In the genomic region with DNA sequence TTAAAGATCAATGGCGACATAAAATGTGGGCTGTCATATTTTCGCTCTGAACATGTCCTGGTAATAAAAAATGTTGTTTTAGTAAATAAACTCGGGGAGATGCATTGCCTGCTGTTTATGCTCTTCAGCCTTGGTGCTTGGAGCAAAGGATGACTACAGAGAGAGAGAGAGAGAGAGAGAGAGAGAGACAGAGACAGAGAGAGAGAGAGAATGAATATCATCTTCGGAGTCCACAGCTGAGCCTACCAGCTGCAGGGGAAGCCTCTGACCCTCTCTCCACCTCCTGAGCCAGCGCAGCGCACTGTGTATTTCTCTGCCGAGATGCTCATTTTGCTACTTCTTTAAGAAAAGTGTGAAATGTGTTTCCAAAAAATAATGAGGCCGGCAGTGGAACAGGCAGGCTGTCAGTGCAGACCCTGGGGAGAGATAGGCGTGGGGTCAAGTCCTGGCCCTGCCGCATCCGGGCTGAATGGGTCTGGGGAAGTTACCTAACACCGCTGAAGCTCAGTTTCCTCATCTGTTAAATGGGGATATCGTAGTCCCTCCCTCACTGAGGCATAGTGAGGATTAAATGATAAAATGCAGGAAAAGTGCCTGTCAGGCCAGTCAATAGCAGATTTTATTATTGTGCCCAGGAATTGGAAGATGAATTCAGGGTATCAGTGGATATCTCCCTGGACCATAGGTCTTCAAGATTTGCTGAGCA, we compare ENCODE assay signal across 18 cellular contexts. TPM values are rescaled to one million over a fixed set of nuclear protein-coding genes. Genes with fewer than 3 reads are reported as not detected.
A peak's percentile ranks its signal among the peaks of the same experiment; 100 is the strongest.
DNase-seq lines count a peak whose midpoint lies in the region; ATAC-seq, FAIRE-seq and TF ChIP-seq lines count a peak whose summit lies in the region.
"Had no signal": no experiment of that assay in that cellular context is flagged by ENCODE, and none has a peak within 500 bp of the region (broad histone marks: within the 10 kb centered on the region; RNA-seq: fewer than 3 reads in every experiment).

No MANE protein-coding gene starts in this region.

- H4K8ac ChIP-seq in H1 (ENCODE audit: extremely low read depth, insufficient read depth, low read length), result no peak overlapping the region

- H3F3A ChIP-seq in Loucy (ENCODE audit: low read depth), result no peaks in the 10 kb centered on the region

- no peak overlapping the region for H3K18ac ChIP-seq in H1 (ENCODE audit: extremely low read depth, low read length)

- WGBS in H1 (ENCODE audit: extremely low coverage in 1 of 2, insufficient coverage in 1 of 2, insufficient read length in 1 of 2, insufficient replicate concordance in 2 of 2, low coverage in 1 of 2, low lambda C conversion rate in 2 of 2, missing lambda C conversion rate in 1 of 2), 2 experiments, result 90% methylated on average over 13 of the region's 13 CpGs; no CpG with 5 or more reads in 1 of the 2 experiments
- WGBS in sigmoid colon, 2 donors, result 69 to 74% methylated on average over 13 of the region's 13 CpGs
- 58 to 75% methylated on average over 8 to 13 of the region's 13 CpGs for WGBS in transverse colon (ENCODE audit: low coverage in 1 of 2), 2 donors

- H3K14ac ChIP-seq in H1 (ENCODE audit: insufficient read length), result no peak overlapping the region

- H2BK120ac ChIP-seq in H1 (replicated peaks; ENCODE audit: low read depth, low read length), result no peak overlapping the region

- no peak overlapping the region for H4K5ac ChIP-seq in H1 (ENCODE audit: insufficient read length, low read depth, low read length)

- H3K9me2 ChIP-seq in Loucy (replicated peaks; ENCODE audit: low read depth, low read length), result no peaks in the 10 kb centered on the region

- intact Hi-C loops in sigmoid colon (cut with DNase I), result no loop called here
- intact Hi-C loops in transverse colon (cut with DNase I; ENCODE audit: low total_unique reads), result no loop called here
- intact Hi-C loops in lower lobe of right lung (cut with DNase I), result no loop called here

- H2BK15ac ChIP-seq in H1 (ENCODE audit: low read length), result no peak overlapping the region

- H3K4me3 ChIP-seq in BLaER1 treated with 17β-estradiol and CSF1 and Interleukin-3, amounts not matched to agents 10 nM and 100 nM, result peak overlapping the region in 5 of 10 experiments; percentile 45 to 54 (median 48); a peak in 6 of 20 replicates
- H3K4me3 ChIP-seq in Loucy (ENCODE audit: low read length, poor library complexity, severe bottlenecking) (peak overlapping the region; percentile 49), H1 (ENCODE audit: extremely low read depth in 1 of 4, insufficient read depth in 2 of 4, low read depth in 3 of 4, low read length in 4 of 4) (no peak overlapping the region), muscle layer of duodenum (ENCODE audit: low read depth in 1 of 2, low read length in 2 of 2) (peak overlapping the region; percentile 22 to 50), sigmoid colon (peak overlapping the region in 2 of 4 donors; percentile 37 to 41), transverse colon (no peak overlapping the region), lower lobe of right lung (no peak overlapping the region)

- DNase-seq in H1 (ENCODE audit: low read depth in 1 of 2, low spot score in 2 of 2) (no peak), sigmoid colon (no peak), transverse colon (no peak), lower lobe of right lung (no peak), MV-4-11 (lab: John Stamatoyannopoulos, UW) (no peak)
- DNase-seq: activated CD4-positive, alpha-beta T cell treated with anti-CD3 and anti-CD28 coated beads, Interleukin-2, amount 10 ng/mL, durations not matched to agents 7 days and 5 days; activated naive CD4-positive, alpha-beta T cell treated with anti-CD3 and anti-CD28 coated beads, Interleukin-2, amount 50 U/mL, for 16 hours; activated T-cell treated with anti-CD3 and anti-CD28 coated beads for 4 hours; dermis blood vessel endothelial cell; mesendoderm; NCI-H1048; NCI-H524 treated with DMSO at 0.1 percent for 48 hours had no signal

- H3K9ac ChIP-seq in BLaER1 treated with 17β-estradiol and CSF1 and Interleukin-3, amounts not matched to agents 10 nM and 100 nM, result peak overlapping the region in 3 of 11 experiments; percentile 5 to 57 (median 18); a peak in 3 of 22 replicates
- H3K9ac ChIP-seq in Loucy (ENCODE audit: low read depth, low read length, poor library complexity, severe bottlenecking), result no peak overlapping the region
- H3K9ac ChIP-seq in H1 (replicated peaks in 1 of 4; ENCODE audit: extremely low read depth in 1 of 4, low read depth in 3 of 4, low read length in 3 of 4), result no peak overlapping the region

- H3K4me1 ChIP-seq in BLaER1 treated with 17β-estradiol and CSF1 and Interleukin-3, amounts not matched to agents 10 nM and 100 nM, result peaks cover 29 to 71% (median 36%) of the 10 kb centered on the region in 10 experiments
- H3K4me1 ChIP-seq in Loucy (ENCODE audit: insufficient read depth, low read length, poor library complexity, severe bottlenecking) (no peaks in the 10 kb centered on the region), H1 (replicated peaks in 1 of 4; ENCODE audit: control insufficient read depth in 3 of 4, insufficient read depth in 4 of 4, low read length in 3 of 4) (peaks cover 0 to 8% (median 3%) of the 10 kb centered on the region in 4 experiments; a peak in 4 of 7 replicates), muscle layer of duodenum (ENCODE audit: control insufficient read depth in 1 of 2, insufficient read depth in 2 of 2, low read length in 2 of 2) (peaks cover 0 to 25% of the 10 kb centered on the region in 2 donors), sigmoid colon (peaks cover 0 to 41% (median 33%) of the 10 kb centered on the region in 4 donors), transverse colon (peaks cover 7 to 28% (median 17%) of the 10 kb centered on the region in 4 donors), lower lobe of right lung (peaks cover 6% of the 10 kb centered on the region)

- no peaks in the 10 kb centered on the region for H4K20me1 ChIP-seq in BLaER1 treated with 17β-estradiol and CSF1 and Interleukin-3, amounts not matched to agents 10 nM and 100 nM
- H4K20me1 ChIP-seq in Loucy (ENCODE audit: insufficient read depth, low read length, poor library complexity, severe bottlenecking) (no peaks in the 10 kb centered on the region), H1 (replicated peaks in 1 of 2; ENCODE audit: control insufficient read depth in 1 of 2, insufficient read depth in 2 of 2, low read length in 2 of 2) (no peaks in the 10 kb centered on the region)

- CTCF ChIA-PET in H1 (lab: Charles Lee; ENCODE audit: partially characterized antibody), result no interaction called here

- H2AFZ ChIP-seq in Loucy (ENCODE audit: low read length) (peak overlapping the region; percentile 76), H1 (ENCODE audit: low read length) (no peak overlapping the region)

- H3K56ac ChIP-seq in H1 (replicated peaks; ENCODE audit: insufficient read length, low read depth, low read length), result no peak overlapping the region

- TF ChIP-seq POLR2A in H1 (IDR thresholded peaks at IDR 0.05; ENCODE audit: control extremely low read depth in 1 of 2, low read depth in 2 of 2, low read length in 2 of 2) (no peak), sigmoid colon (IDR thresholded peaks at IDR 0.05) (no peak), transverse colon (IDR thresholded peaks at IDR 0.05) (no peak)

- peak overlapping the region; percentile 79 to 98 (median 90) for H3K4me2 ChIP-seq in BLaER1 treated with 17β-estradiol and CSF1 and Interleukin-3, amounts not matched to agents 10 nM and 100 nM
- H3K4me2 ChIP-seq in Loucy (ENCODE audit: low read depth, low read length, poor library complexity, severe bottlenecking) (peak overlapping the region; percentile 66), H1 (ENCODE audit: insufficient read depth in 1 of 2, low read depth in 2 of 2, low read length in 2 of 2) (peak overlapping the region in 1 of 2 experiments; percentile 2; a peak in 1 of 4 replicates)

- TF ChIP-seq EP300 in H1 (IDR thresholded peaks at IDR 0.05; ENCODE audit: borderline replicate concordance in 1 of 2, low read depth in 2 of 2, low read length in 2 of 2) (no peak), sigmoid colon (IDR thresholded peaks at IDR 0.05) (no peak), transverse colon (IDR thresholded peaks at IDR 0.05; ENCODE audit: low read depth) (no peak)

- no peak overlapping the region for H2AK5ac ChIP-seq in H1 (ENCODE audit: low read depth, low read length)

- no peak overlapping the region for H2BK12ac ChIP-seq in H1 (ENCODE audit: low read depth, low read length)

- peaks cover 18 to 30% (median 23%) of the 10 kb centered on the region in 11 experiments; a peak in 20 of 22 replicates for H3K27me3 ChIP-seq in BLaER1 treated with 17β-estradiol and CSF1 and Interleukin-3, amounts not matched to agents 10 nM and 100 nM
- no peaks in the 10 kb centered on the region for H3K27me3 ChIP-seq in Loucy (ENCODE audit: insufficient read depth, low read length, poor library complexity, severe bottlenecking)
- peaks cover 0 to 3% (median 1%) of the 10 kb centered on the region in 4 experiments; a peak in 2 of 7 replicates for H3K27me3 ChIP-seq in H1 (replicated peaks in 1 of 4; ENCODE audit: control insufficient read depth in 3 of 4, extremely low read depth in 1 of 4, insufficient read depth in 3 of 4, low read length in 3 of 4)
- no peaks in the 10 kb centered on the region for H3K27me3 ChIP-seq in muscle layer of duodenum (ENCODE audit: low read depth, low read length)
- H3K27me3 ChIP-seq in sigmoid colon, result no peaks in the 10 kb centered on the region
- H3K27me3 ChIP-seq in transverse colon, result peaks cover 6% of the 10 kb centered on the region
- peaks cover 16% of the 10 kb centered on the region for H3K27me3 ChIP-seq in lower lobe of right lung (ENCODE audit: low read depth)

- H2BK20ac ChIP-seq in H1 (ENCODE audit: low read length), result no peak overlapping the region

- in situ Hi-C loops in transverse colon (cut with MboI; ENCODE audit: low pct_ligation_motif_present in 1 of 4, low pct_unique_long_range_greater_than_20kb in 1 of 4, low sequenced_read_pairs in 3 of 4), result no loop called here

- H3K9me3 ChIP-seq in BLaER1 treated with 17β-estradiol and CSF1 and Interleukin-3, amounts not matched to agents 10 nM and 100 nM (replicated peaks in 1 of 11), result peaks cover 14 to 20% (median 18%) of the 10 kb centered on the region in 11 experiments
- peaks cover 2% of the 10 kb centered on the region; the same call in 1 of the 2 replicates for H3K9me3 ChIP-seq in Loucy (ENCODE audit: insufficient read depth, low read depth, low read length)
- peaks cover 7 to 11% of the 10 kb centered on the region in 2 experiments for H3K9me3 ChIP-seq in H1 (ENCODE audit: insufficient read depth in 2 of 2, low read depth in 1 of 2, low read length in 1 of 2)
- H3K9me3 ChIP-seq in muscle layer of duodenum (ENCODE audit: control insufficient read depth in 1 of 2, low read length in 2 of 2), result peaks cover 0 to 6% of the 10 kb centered on the region in 2 donors
- peaks cover 0 to 4% (median 0%) of the 10 kb centered on the region in 4 donors for H3K9me3 ChIP-seq in sigmoid colon
- no peaks in the 10 kb centered on the region for H3K9me3 ChIP-seq in transverse colon
- no peaks in the 10 kb centered on the region for H3K9me3 ChIP-seq in lower lobe of right lung

- no peaks in the 10 kb centered on the region for H3K36me3 ChIP-seq in BLaER1 treated with 17β-estradiol and CSF1 and Interleukin-3, amounts not matched to agents 10 nM and 100 nM
- H3K36me3 ChIP-seq in Loucy (ENCODE audit: insufficient read depth, low read length) (no peaks in the 10 kb centered on the region), H1 (ENCODE audit: control insufficient read depth in 2 of 4, insufficient read depth in 4 of 4, low read length in 3 of 4) (no peaks in the 10 kb centered on the region), muscle layer of duodenum (ENCODE audit: control insufficient read depth in 1 of 2, insufficient read depth in 2 of 2, low read length in 2 of 2) (no peaks in the 10 kb centered on the region), sigmoid colon (no peaks in the 10 kb centered on the region), transverse colon (no peaks in the 10 kb centered on the region), lower lobe of right lung (no peaks in the 10 kb centered on the region)

- H3K79me1 ChIP-seq in H1 (ENCODE audit: low read depth, low read length), result no peaks in the 10 kb centered on the region

- FAIRE-seq in H1 (lab: Jason Lieb, UNC), result no peak
- FAIRE-seq: islet of Langerhans, TTC549 had no signal

- ATAC-seq in lower lobe of right lung, result no peak

- H3K4ac ChIP-seq in H1 (replicated peaks; ENCODE audit: insufficient read length, low read depth, low read length), result no peak overlapping the region

- no peak overlapping the region; a peak in 1 of 22 replicates for H3K27ac ChIP-seq in BLaER1 treated with 17β-estradiol and CSF1 and Interleukin-3, amounts not matched to agents 10 nM and 100 nM
- H3K27ac ChIP-seq in H1 (ENCODE audit: low read depth, low read length), result no peak overlapping the region; the same call in 1 of the 2 replicates
- no peak overlapping the region for H3K27ac ChIP-seq in muscle layer of duodenum (ENCODE audit: low read length)
- no peak overlapping the region for H3K27ac ChIP-seq in sigmoid colon
- no peak overlapping the region for H3K27ac ChIP-seq in transverse colon
- H3K27ac ChIP-seq in lower lobe of right lung, result no peak overlapping the region

- H3K79me2 ChIP-seq in Loucy (ENCODE audit: insufficient read depth, low read length) (no peaks in the 10 kb centered on the region), H1 (ENCODE audit: control insufficient read depth in 1 of 2, insufficient read depth in 2 of 2, low read length in 2 of 2) (no peaks in the 10 kb centered on the region)

- H3K23ac ChIP-seq in H1 (ENCODE audit: insufficient read length), result no peak overlapping the region

- POLR2A ChIA-PET in H1 (lab: Charles Lee; ENCODE audit: partially characterized antibody), result no interaction called here

- TF ChIP-seq RAD21 in H1 (IDR thresholded peaks at IDR 0.05 in 1 of 2, conservative IDR thresholded peaks at IDR 0.05 in 1 of 2; ENCODE audit: low read depth in 2 of 2, low read length in 2 of 2), result no peak

- no peak overlapping the region for H2BK5ac ChIP-seq in H1 (ENCODE audit: low read depth, low read length)

- no peak overlapping the region for H4K91ac ChIP-seq in H1 (replicated peaks; ENCODE audit: insufficient read length, low read length)

- TF ChIP-seq CTCF in Loucy (conservative IDR thresholded peaks at IDR 0.05; ENCODE audit: low read length) (no peak), H1 (IDR thresholded peaks at IDR 0.05; ENCODE audit: control extremely low read depth in 1 of 3, insufficient read depth in 1 of 3, low read depth in 1 of 3, low read length in 3 of 3) (no peak), sigmoid colon (IDR thresholded peaks at IDR 0.05) (no peak), transverse colon (IDR thresholded peaks at IDR 0.05) (no peak), lower lobe of right lung (IDR thresholded peaks at IDR 0.05) (no peak)

- no peaks in the 10 kb centered on the region for H3K23me2 ChIP-seq in H1 (ENCODE audit: low read depth, low read length)

RNA-seq across cellular contexts. Expression of a gene that starts 58.5 kb away (rescaled TPM):
- total RNA-seq in H1 (2021; fragmentation: NEBNext Ultra II Directional; extraction: Animal tissue kit (Norgen Biotek cat#: 25700)), result 4.0 and 4.8 TPM in 2 replicates
- polyA plus RNA-seq in H1 (2011; rRNA removed) (1.4 and 2.3 TPM in 2 replicates), sigmoid colon (1 to 10 TPM in 1 of 3 donors, under 1 TPM in 1, not detected in 1; 0.23 to 1.1 TPM)
- polyA plus RNA-seq in H1 (2011; cell fraction: cytosol; rRNA removed), result 2.5 TPM
- 1.4 TPM for polyA plus RNA-seq in H1 (2011; cell fraction: nucleus; rRNA removed)
- 1.7 to 3.3 TPM (median 2.3 TPM) in 4 replicates for polyA plus RNA-seq in H1 (2012, experiment 1 of 2)
- polyA plus RNA-seq in H1 (2012, experiment 2 of 2), result 0.50 TPM
- 2.0 TPM for polyA plus RNA-seq in H1 (2013, experiment 1 of 2)
- 2.2 TPM for polyA plus RNA-seq in H1 (2013, experiment 2 of 2)
- polyA minus RNA-seq in H1 (2011; rRNA and poly(A)+ RNA removed), result 2.7 and 4.1 TPM in 2 replicates
- 1.2 TPM for polyA minus RNA-seq in H1 (2011; cell fraction: cytosol; rRNA and poly(A)+ RNA removed)
- 3.0 TPM for polyA minus RNA-seq in H1 (2011; cell fraction: nucleus; rRNA and poly(A)+ RNA removed)
- total RNA-seq in sigmoid colon (1 to 10 TPM; 1.2 to 6.7 (median 3.5) TPM), transverse colon (under 1 TPM in 3 of 4 donors, not detected in 1; 0.32 to 0.75 (median 0.41) TPM), lower lobe of right lung (1.3 TPM)
- total RNA-seq: activated CD4-positive, alpha-beta T cell treated with anti-CD3 and anti-CD28 coated beads, Interleukin-2, amount 10 ng/mL, durations not matched to agents 7 days and 5 days; dermis blood vessel endothelial cell had no signal
- polyA plus RNA-seq: AG04450 had no signal

Comparison
In these comparisons a context has a peak if more than half of its experiments do, and no peak if none do; other contexts are left out.
1. H3K4me3 ChIP-seq: peak in Loucy (single experiment) and muscle layer of duodenum (2 of 2); none in H1 (0 of 4), transverse colon (0 of 4) and lower lobe of right lung (single experiment).